ENCODE assay signal across 32 cellular contexts in genomic region chr5:53607896-53608295, GRCh38. TPM values are rescaled to one million over a fixed set of nuclear protein-coding genes. Genes with fewer than 3 reads are reported as not detected.
DNase-seq lines count a peak whose midpoint lies in the region; ATAC-seq and TF ChIP-seq lines count a peak whose summit lies in the region.
"Had no signal": no experiment of that assay in that cellular context is flagged by ENCODE, and none has a peak within 500 bp of the region (broad histone marks: within the 10 kb centered on the region; RNA-seq: fewer than 3 reads in every experiment).

No MANE protein-coding gene starts in this region.

- H3K36me3 ChIP-seq in breast epithelium: no peaks in the 10 kb centered on the region
- H3K36me3 ChIP-seq: thyroid gland had no signal

- H3K9me3 ChIP-seq in breast epithelium: no peaks in the 10 kb centered on the region
- H3K9me3 ChIP-seq: adrenal gland, spleen, thyroid gland had no signal

- peaks cover 19% of the 10 kb centered on the region for H3K36me3 Mint-ChIP-seq in MCF 10A (ENCODE audit: insufficient read depth, unreplicated experiment)

- no TSS peak for BruUV-seq in MCF 10A (replicated peaks; lab: Mats Ljungman, UMichigan)

- H3K4me1 Mint-ChIP-seq in MCF 10A (ENCODE audit: insufficient read depth, unreplicated experiment): no peaks in the 10 kb centered on the region

- no peak for TF ChIP-seq CTCF in MCF 10A (IDR thresholded peaks at IDR 0.05; ENCODE audit: unreplicated experiment)
- no peak for TF ChIP-seq CTCF in breast epithelium (IDR thresholded peaks at IDR 0.05)
- no peak for TF ChIP-seq CTCF in fibroblast of the aortic adventitia (IDR thresholded peaks at IDR 0.05; ENCODE audit: insufficient read depth, low read length)

- H3K27ac Mint-ChIP-seq in MCF 10A (ENCODE audit: low read depth, unreplicated experiment): no peak overlapping the region
- H3K27ac Mint-ChIP-seq: HFFc6; naive thymus-derived CD8-positive, alpha-beta T cell; T-helper 17 cell had no signal

- H3K4me3 ChIP-seq in breast epithelium (no peak overlapping the region), fibroblast of the aortic adventitia (ENCODE audit: low read depth, low read length) (no peak overlapping the region)
- H3K4me3 ChIP-seq: adrenal gland; BLaER1 treated with 17β-estradiol and CSF1 and Interleukin-3, amounts not matched to agents 10 nM and 100 nM; spleen; thyroid gland had no signal

- no peaks in the 10 kb centered on the region for H3K27me3 Mint-ChIP-seq in MCF 10A (ENCODE audit: insufficient read depth, unreplicated experiment)
- H3K27me3 Mint-ChIP-seq: naive thymus-derived CD8-positive, alpha-beta T cell; T-helper 17 cell had no signal

- intact Hi-C loops in MCF 10A (cut with micrococcal nuclease): no loop called here
- intact Hi-C loops in breast epithelium (cut with DNase I; ENCODE audit: low total_unique reads): no loop called here

- no peak for ATAC-seq in HG03139 (IDR thresholded peaks at IDR 0.05; ENCODE audit: unreplicated experiment)
- ATAC-seq: activated T-cell treated with anti-CD3 and anti-CD28 coated beads, Interleukin-2, amount 50 U/mL, for 4 hours; left lobe of liver; naive thymus-derived CD8-positive, alpha-beta T cell; T-helper 17 cell had no signal

- H3K4me1 ChIP-seq in breast epithelium: no peaks in the 10 kb centered on the region
- H3K4me1 ChIP-seq: BLaER1 treated with 17β-estradiol and CSF1 and Interleukin-3, amounts not matched to agents 10 nM and 100 nM had no signal

- no peak for TF ChIP-seq POLR2A in breast epithelium (IDR thresholded peaks at IDR 0.05)

- H3K9me3 Mint-ChIP-seq in MCF 10A (ENCODE audit: unreplicated experiment): no peaks in the 10 kb centered on the region
- H3K9me3 Mint-ChIP-seq: activated T-cell treated with anti-CD3 and anti-CD28 coated beads, Interleukin-2, amount 50 U/mL, for 4 hours; HFFc6 had no signal

- POLR2A ChIA-PET in MCF 10A (lab: Yijun Ruan, JAX): no interaction called here

- DNase-seq in MCF 10A (ENCODE audit: unreplicated experiment) (peak; percentile 2), breast epithelium (ENCODE audit: low spot score in 2 of 2) (no peak), astrocyte of the hippocampus (ENCODE audit: low read depth, low spot score) (peak; percentile 25), fibroblast of the aortic adventitia (ENCODE audit: low read depth) (peak; percentile 25), caudate nucleus (lab: John Stamatoyannopoulos, UW) (no peak)
- DNase-seq in stimulated activated CD8-positive, alpha-beta memory T cell treated with anti-CD3 and anti-CD28 coated beads, Interleukin-4, amount 100 ng/mL, for 48 hours: no peak
- DNase-seq in stimulated activated CD4-positive, alpha-beta T cell treated with anti-CD3 and anti-CD28 coated beads, Interleukin-1b, Interleukin-23, amount 100 ng/mL, for 48 hours: no peak
- DNase-seq: activated CD4-positive, alpha-beta T cell treated with anti-CD3 and anti-CD28 coated beads for 48 hours; activated naive CD4-positive, alpha-beta T cell; activated T-cell treated with anti-CD3 and anti-CD28 coated beads, Interleukin-2, amount 50 U/mL, for 4 hours; adrenal gland; central memory CD4-positive, alpha-beta T cell; COR-L47; dermis blood vessel endothelial cell; DMS79 treated with DMSO at 0.1 percent for 48 hours; HFFc6; mesendoderm; MM.1S; naive thymus-derived CD8-positive, alpha-beta T cell; NCI-H1417; NCI-H2081 treated with DMSO at 0.1 percent for 48 hours; NCI-H82; spleen; stimulated activated CD4-positive, alpha-beta T cell treated with anti-CD3 and anti-CD28 coated beads, Interleukin-4, amount 100 ng/mL, for 4 hours; stimulated activated naive CD4-positive, alpha-beta T cell treated with Interleukin-2 at 50 U/mL for 16 hours; T-helper 17 cell; thyroid gland had no signal

- CTCF ChIA-PET in MCF 10A (lab: Yijun Ruan, JAX): no interaction called here

- no peak overlapping the region for H3K4me3 Mint-ChIP-seq in MCF 10A (ENCODE audit: unreplicated experiment)
- H3K4me3 Mint-ChIP-seq: activated T-cell treated with anti-CD3 and anti-CD28 coated beads, Interleukin-2, amount 50 U/mL, for 4 hours; HFFc6; naive thymus-derived CD8-positive, alpha-beta T cell; T-helper 17 cell had no signal

- H3K27me3 ChIP-seq in breast epithelium: no peaks in the 10 kb centered on the region
- H3K27me3 ChIP-seq: adrenal gland; BLaER1 treated with 17β-estradiol and CSF1 and Interleukin-3, amounts not matched to agents 10 nM and 100 nM; spleen; thyroid gland had no signal

- H3K27ac ChIP-seq in breast epithelium (no peak overlapping the region), caudate nucleus (ENCODE audit: low read depth, low read length) (no peak overlapping the region)
- H3K27ac ChIP-seq: 22Rv1; adrenal gland; BLaER1 treated with 17β-estradiol and CSF1 and Interleukin-3, amounts not matched to agents 10 nM and 100 nM; RWPE1; spleen; thyroid gland had no signal

RNA-seq across cellular contexts. Expression of gene NDUFS4, which starts 47.5 kb away (rescaled TPM):
- 136 and 186 TPM in 2 replicates for total RNA-seq in MCF 10A (2022)
- total RNA-seq in breast epithelium: 100 to 1,000 TPM in 1 of 3 donors, 10 to 100 TPM in 2; 93.7 to 104 (median 94.1) TPM
- total RNA-seq in fibroblast of the aortic adventitia (ENCODE audit: low replicate concordance): 118 and 200 TPM in 2 replicates

Comparison
In these comparisons a context has a peak if more than half of its experiments do, and no peak if none do; other contexts are left out.
1. DNase-seq: peak in MCF 10A (single experiment), astrocyte of the hippocampus (single experiment) and fibroblast of the aortic adventitia (single experiment); none in breast epithelium (0 of 2), stimulated activated CD8-positive, alpha-beta memory T cell treated with anti-CD3 and anti-CD28 coated beads, Interleukin-4, amount 100 ng/mL, for 48 hours (single experiment), stimulated activated CD4-positive, alpha-beta T cell treated with anti-CD3 and anti-CD28 coated beads, Interleukin-1b, Interleukin-23, amount 100 ng/mL, for 48 hours (single experiment) and caudate nucleus (0 of 61).